In the genomic region with DNA sequence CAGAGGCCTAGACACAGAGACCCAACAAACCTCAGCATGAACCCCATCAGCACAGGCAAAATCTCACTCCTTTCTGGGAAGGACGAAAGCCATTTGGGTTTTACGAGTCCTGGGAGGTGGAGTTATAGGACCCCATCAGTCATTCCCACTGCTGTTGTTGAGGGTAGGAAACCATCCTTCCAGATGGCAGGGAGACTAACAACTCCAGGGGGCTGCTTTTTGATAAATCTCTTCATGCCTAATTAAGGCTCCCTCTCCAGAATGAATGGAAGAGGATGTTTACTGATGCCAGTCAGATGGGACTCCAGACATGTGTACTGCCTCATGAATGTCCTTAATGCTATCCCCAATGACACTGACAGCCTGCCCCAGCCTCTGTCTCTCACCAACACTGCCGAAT, we compare ENCODE assay signal across 19 cellular contexts.
A peak's percentile ranks its signal among the peaks of the same experiment; 100 is the strongest.
DNase-seq lines count a peak whose midpoint lies in the region; ATAC-seq and TF ChIP-seq lines count a peak whose summit lies in the region.
"Had no signal": no experiment of that assay in that cellular context is flagged by ENCODE, and none has a peak within 500 bp of the region (broad histone marks: within the 10 kb centered on the region; RNA-seq: fewer than 3 reads in every experiment).

No MANE protein-coding gene starts in this region.

- DNase-seq in DMS 273 (lab: John Stamatoyannopoulos, UW; ENCODE audit: unreplicated experiment) (peak; percentile 49), DMS 273 treated with DMSO at 0.1 percent for 48 hours (lab: John Stamatoyannopoulos, UW) (no peak), H9 (peak; percentile 4), NCI-H2171 treated with DMSO at 0.1 percent for 48 hours (lab: John Stamatoyannopoulos, UW) (peak; percentile 84), endothelial cell (ENCODE audit: low spot score) (no peak), left colon (no peak), transverse colon (no peak)
- no peak for DNase-seq in activated CD8-positive, alpha-beta T cell treated with anti-CD3 and anti-CD28 coated beads, Interleukin-2, amount 10 ng/mL, durations not matched to agents 7 days and 5 days
- DNase-seq: DMS153, GDM1, GOT3, Kasumi-1, MG63, NCI-H1092, NCI-H2107, NCI-H510A, Right ventricle myocardium superior had no signal

- no peak overlapping the region for H4K5ac ChIP-seq in H9 (ENCODE audit: insufficient read length, low read depth, low read length)

- H2BK15ac ChIP-seq in H9 (ENCODE audit: low read depth, low read length), result no peak overlapping the region

- H3K27ac Mint-ChIP-seq in H9, result no peak overlapping the region
- H3K27ac Mint-ChIP-seq in endothelial cell (ENCODE audit: unreplicated experiment), result peak overlapping the region; percentile 33
- H3K27ac Mint-ChIP-seq in activated CD8-positive, alpha-beta T cell treated with anti-CD3 and anti-CD28 coated beads, Interleukin-2, amount 10 ng/mL, durations not matched to agents 7 days and 5 days, result no peak overlapping the region
- H3K27ac Mint-ChIP-seq: B cell had no signal

- no peak overlapping the region for H3K14ac ChIP-seq in H9 (ENCODE audit: insufficient read depth, low read length)

- H3K27ac ChIP-seq in H9 (ENCODE audit: insufficient read length, low read depth, low read length), result no peak overlapping the region
- H3K27ac ChIP-seq in transverse colon, result no peak overlapping the region
- H3K27ac ChIP-seq: 22Rv1 had no signal

- no peak overlapping the region for H3K9ac ChIP-seq in H9 (ENCODE audit: extremely low read depth, insufficient read length, low read length)

- H3K4me1 Mint-ChIP-seq in H9 (peaks cover 7 to 8% of the 10 kb centered on the region in 2 experiments; a peak in 2 of 4 replicates), endothelial cell (ENCODE audit: unreplicated experiment) (peaks cover 3% of the 10 kb centered on the region)
- no peaks in the 10 kb centered on the region for H3K4me1 Mint-ChIP-seq in activated CD8-positive, alpha-beta T cell treated with anti-CD3 and anti-CD28 coated beads, Interleukin-2, amount 10 ng/mL, durations not matched to agents 7 days and 5 days (ENCODE audit: low read depth)
- H3K4me1 Mint-ChIP-seq: B cell had no signal

- no peaks in the 10 kb centered on the region for H3K23me2 ChIP-seq in H9 (ENCODE audit: insufficient read length, low read depth, low read length, poor library complexity, severe bottlenecking)

- H3K36me3 Mint-ChIP-seq in H9 (ENCODE audit: insufficient read depth in 1 of 3, low read depth in 3 of 3) (no peaks in the 10 kb centered on the region), endothelial cell (ENCODE audit: low read depth, unreplicated experiment) (no peaks in the 10 kb centered on the region)
- no peaks in the 10 kb centered on the region for H3K36me3 Mint-ChIP-seq in activated CD8-positive, alpha-beta T cell treated with anti-CD3 and anti-CD28 coated beads, Interleukin-2, amount 10 ng/mL, durations not matched to agents 7 days and 5 days (ENCODE audit: low read depth)

- CTCF ChIA-PET in activated CD8-positive, alpha-beta T cell treated with anti-CD3 and anti-CD28 coated beads, Interleukin-2, amount 10 ng/mL, durations not matched to agents 7 days and 5 days (lab: Charles Lee), result no interaction called here

- H3K36me3 ChIP-seq in transverse colon, result no peaks in the 10 kb centered on the region
- H3K36me3 ChIP-seq: MG63 had no signal

- H2AK5ac ChIP-seq in H9 (ENCODE audit: insufficient read length, low read length), result no peak overlapping the region

- H3K27me3 Mint-ChIP-seq in H9 (ENCODE audit: low read depth), result peaks cover 4% of the 10 kb centered on the region
- no peaks in the 10 kb centered on the region for H3K27me3 Mint-ChIP-seq in endothelial cell (ENCODE audit: unreplicated experiment)
- no peaks in the 10 kb centered on the region for H3K27me3 Mint-ChIP-seq in activated CD8-positive, alpha-beta T cell treated with anti-CD3 and anti-CD28 coated beads, Interleukin-2, amount 10 ng/mL, durations not matched to agents 7 days and 5 days (ENCODE audit: low read depth)

- TF ChIP-seq CTCF in H9 (conservative IDR thresholded peaks at IDR 0.05) (no peak), endothelial cell (IDR thresholded peaks at IDR 0.05; ENCODE audit: unreplicated experiment) (no peak), transverse colon (IDR thresholded peaks at IDR 0.05) (no peak)

- H3K4ac ChIP-seq in H9 (ENCODE audit: low read depth, low read length), result no peak overlapping the region

- H3K27me3 ChIP-seq in H9 (ENCODE audit: insufficient read depth, low read length), result no peaks in the 10 kb centered on the region
- H3K27me3 ChIP-seq in transverse colon, result no peaks in the 10 kb centered on the region
- H3K27me3 ChIP-seq: MG63 had no signal

- intact Hi-C loops in left colon (cut with DNase I, micrococcal nuclease), result no loop called here
- intact Hi-C loops in transverse colon (cut with DNase I; ENCODE audit: low total_unique reads), result no loop called here

- H3K9me3 Mint-ChIP-seq in H9, result no peaks in the 10 kb centered on the region
- no peaks in the 10 kb centered on the region for H3K9me3 Mint-ChIP-seq in endothelial cell (ENCODE audit: unreplicated experiment)
- no peaks in the 10 kb centered on the region for H3K9me3 Mint-ChIP-seq in activated CD8-positive, alpha-beta T cell treated with anti-CD3 and anti-CD28 coated beads, Interleukin-2, amount 10 ng/mL, durations not matched to agents 7 days and 5 days (ENCODE audit: insufficient read depth)

- H3K79me1 ChIP-seq in H9 (ENCODE audit: insufficient read depth, low read depth, low read length, poor library complexity, severe bottlenecking), result no peaks in the 10 kb centered on the region

- no peak for ATAC-seq in left colon
- ATAC-seq in activated CD8-positive, alpha-beta T cell treated with anti-CD3 and anti-CD28 coated beads, Interleukin-2, amount 10 ng/mL, durations not matched to agents 7 days and 5 days, result no peak

- no peaks in the 10 kb centered on the region for H3K79me2 ChIP-seq in H9 (ENCODE audit: insufficient read depth, low read length)

- H4K8ac ChIP-seq in H9 (replicated peaks; ENCODE audit: insufficient read length, low read depth, low read length), result no peak overlapping the region

- H3K4me1 ChIP-seq in H9 (ENCODE audit: insufficient read depth, low read length) (no peaks in the 10 kb centered on the region), transverse colon (no peaks in the 10 kb centered on the region)

- H2BK12ac ChIP-seq in H9 (ENCODE audit: insufficient read length, low read depth, low read length), result no peak overlapping the region

- H4K91ac ChIP-seq in H9 (ENCODE audit: insufficient read length, low read depth, low read length), result no peak overlapping the region

- no peak overlapping the region for H3K56ac ChIP-seq in H9 (ENCODE audit: insufficient read length, low read depth, low read length)

- in situ Hi-C loops in transverse colon (cut with MboI; ENCODE audit: low pct_ligation_motif_present in 1 of 4, low pct_unique_long_range_greater_than_20kb in 1 of 4, low sequenced_read_pairs in 3 of 4), result no loop called here

- no peak overlapping the region for H3K23ac ChIP-seq in H9 (ENCODE audit: insufficient read length, low read depth, low read length)

- no peak for TF ChIP-seq EP300 in transverse colon (IDR thresholded peaks at IDR 0.05; ENCODE audit: low read depth)

- no peak overlapping the region for H2BK120ac ChIP-seq in H9 (ENCODE audit: low read depth, low read length, poor library complexity, severe bottlenecking)

- H3K9me3 ChIP-seq in H9 (ENCODE audit: control insufficient read depth, low read depth, low read length) (no peaks in the 10 kb centered on the region), transverse colon (no peaks in the 10 kb centered on the region)
- H3K9me3 ChIP-seq: MG63 had no signal

- no peak overlapping the region for H2BK5ac ChIP-seq in H9 (ENCODE audit: insufficient read length, low read length)

- H3K4me2 ChIP-seq in H9 (ENCODE audit: insufficient read depth, insufficient read length, low read length), result no peak overlapping the region

- H3T11ph ChIP-seq in H9 (ENCODE audit: low read length), result no peak overlapping the region

- H4K20me1 ChIP-seq in H9 (ENCODE audit: control insufficient read depth, insufficient read depth, insufficient read length), result no peaks in the 10 kb centered on the region

- H3K4me3 Mint-ChIP-seq in H9 (no peak overlapping the region), endothelial cell (ENCODE audit: unreplicated experiment) (no peak overlapping the region)
- no peak overlapping the region for H3K4me3 Mint-ChIP-seq in activated CD8-positive, alpha-beta T cell treated with anti-CD3 and anti-CD28 coated beads, Interleukin-2, amount 10 ng/mL, durations not matched to agents 7 days and 5 days
- H3K4me3 Mint-ChIP-seq: B cell had no signal

- WGBS in H9 (ENCODE audit: extremely low coverage, insufficient read length, low lambda C conversion rate), result no CpG with 5 or more reads among the region's 3 CpGs
- WGBS in transverse colon (ENCODE audit: low coverage in 1 of 2), 2 donors, result 80 to 86% methylated on average over 1 to 3 of the region's 3 CpGs

- H3K18ac ChIP-seq in H9 (ENCODE audit: insufficient read length, low read depth, low read length), result no peak overlapping the region

- H2BK20ac ChIP-seq in H9 (ENCODE audit: low read depth, low read length, poor library complexity, severe bottlenecking), result no peak overlapping the region

- H3K4me3 ChIP-seq in transverse colon, result no peak overlapping the region
- H3K4me3 ChIP-seq: MG63 had no signal

- TF ChIP-seq POLR2A in transverse colon (IDR thresholded peaks at IDR 0.05), result no peak

- POLR2A ChIA-PET in activated CD8-positive, alpha-beta T cell treated with anti-CD3 and anti-CD28 coated beads, Interleukin-2, amount 10 ng/mL, durations not matched to agents 7 days and 5 days (lab: Charles Lee), result no interaction called here

- no peak overlapping the region for H2AFZ ChIP-seq in H9 (ENCODE audit: low read length)

Comparison
In these comparisons a context has a peak if more than half of its experiments do, and no peak if none do; other contexts are left out.
1. DNase-seq: peak in DMS 273 (single experiment), H9 (single experiment) and NCI-H2171 treated with DMSO at 0.1 percent for 48 hours (single experiment); none in DMS 273 treated with DMSO at 0.1 percent for 48 hours (single experiment), endothelial cell (single experiment), left colon (0 of 2), activated CD8-positive, alpha-beta T cell treated with anti-CD3 and anti-CD28 coated beads, Interleukin-2, amount 10 ng/mL, durations not matched to agents 7 days and 5 days (single experiment) and transverse colon (single experiment).